Comparison of ENCODE assay signal across 9 cellular contexts in genomic region chr2:28594029-28594368, GRCh38.
A peak's percentile ranks its signal among the peaks of the same experiment; 100 is the strongest.
DNase-seq lines count a peak whose midpoint lies in the region; ATAC-seq and TF ChIP-seq lines count a peak whose summit lies in the region.
"Had no signal": no experiment of that assay in that cellular context is flagged by ENCODE, and none has a peak within 500 bp of the region (broad histone marks: within the 10 kb centered on the region; RNA-seq: fewer than 3 reads in every experiment).

No MANE protein-coding gene starts in this region.

- no peak overlapping the region for H3K4me3 ChIP-seq in transverse colon

- no peak for TF ChIP-seq EP300 in transverse colon (IDR thresholded peaks at IDR 0.05; ENCODE audit: low read depth)

- peaks cover 6% of the 10 kb centered on the region for H3K27me3 Mint-ChIP-seq in activated naive CD4-positive, alpha-beta T cell treated with anti-CD3 and anti-CD28 coated beads, Interleukin-2, amount 10 ng/mL, durations not matched to agents 7 days and 5 days
- H3K27me3 Mint-ChIP-seq in activated CD4-positive, alpha-beta memory T cell treated with anti-CD3 and anti-CD28 coated beads for 36 hours = no peaks in the 10 kb centered on the region

- H3K36me3 ChIP-seq in transverse colon = no peaks in the 10 kb centered on the region
- H3K36me3 ChIP-seq: BE2C had no signal

- no peaks in the 10 kb centered on the region for H3K9me3 ChIP-seq in transverse colon
- H3K9me3 ChIP-seq: BE2C had no signal

- WGBS in transverse colon (ENCODE audit: low coverage in 1 of 2), 2 donors = 23 to 36% methylated on average over 10 to 12 of the region's 12 CpGs

- CTCF ChIA-PET in activated naive CD4-positive, alpha-beta T cell treated with anti-CD3 and anti-CD28 coated beads, Interleukin-2, amount 10 ng/mL, durations not matched to agents 7 days and 5 days (lab: Charles Lee) = interaction anchor here (0.6 to 6.4 kb wide), 40 partner anchors 10 to 343 kb away, joined by 3 to 108 read pairs (median 4); partner anchors contain the start of genes PPP1CB, SPDYA and TRMT61B
- CTCF ChIA-PET in activated CD4-positive, alpha-beta memory T cell treated with anti-CD3 and anti-CD28 coated beads for 36 hours (lab: Charles Lee) = interaction anchor here (0.5 to 5.7 kb wide), 55 partner anchors 9 to 1319 kb away, joined by 3 to 126 read pairs (median 7); partner anchors contain the start of genes PPP1CB, SPDYA and TRMT61B

- POLR2A ChIA-PET in activated CD4-positive, alpha-beta memory T cell treated with anti-CD3 and anti-CD28 coated beads for 36 hours (lab: Charles Lee) = interaction anchor here (0.7 to 1.6 kb wide), 6 partner anchors 18 to 162 kb away, joined by 3 to 7 read pairs (median 6); partner anchors contain the start of gene PPP1CB

- no peaks in the 10 kb centered on the region for H3K27me3 ChIP-seq in transverse colon
- H3K27me3 ChIP-seq: BE2C had no signal

- in situ Hi-C loops in transverse colon (cut with MboI; ENCODE audit: low pct_ligation_motif_present in 1 of 4, low pct_unique_long_range_greater_than_20kb in 1 of 4, low sequenced_read_pairs in 3 of 4) = loop anchor here in 3 of 4 donors (10.0 to 25.0 kb wide), 3 partner anchors 161 to 618 kb away; partner anchors contain the start of genes PPP1CB (in 3 of the 3) and WDR43 (in 1 of the 3)

- intact Hi-C loops in activated CD4-positive, alpha-beta memory T cell treated with anti-CD3 and anti-CD28 coated beads for 36 hours (cut with micrococcal nuclease) = loop anchor here (1.0 to 2.0 kb wide), 5 partner anchors 27 to 159 kb away; no protein-coding TSS in a partner anchor
- intact Hi-C loops in left colon (cut with DNase I, micrococcal nuclease) = loop anchor here in 1 of 2 donors (10.0 kb wide), 1 partner anchor 161 kb away; the partner anchor contains the start of gene PPP1CB
- intact Hi-C loops in transverse colon (cut with DNase I; ENCODE audit: low total_unique reads) = loop anchor here (2.0 to 5.0 kb wide), 2 partner anchors 68 to 159 kb away; no protein-coding TSS in a partner anchor

- H3K4me3 Mint-ChIP-seq in activated naive CD4-positive, alpha-beta T cell treated with anti-CD3 and anti-CD28 coated beads, Interleukin-2, amount 10 ng/mL, durations not matched to agents 7 days and 5 days = no peak overlapping the region
- peak overlapping the region; percentile 23 for H3K4me3 Mint-ChIP-seq in activated CD4-positive, alpha-beta memory T cell treated with anti-CD3 and anti-CD28 coated beads for 36 hours

- TF ChIP-seq POLR2A in transverse colon (IDR thresholded peaks at IDR 0.05) = no peak

- no peak for TF ChIP-seq CTCF in transverse colon (IDR thresholded peaks at IDR 0.05)

- H3K27ac Mint-ChIP-seq in activated naive CD4-positive, alpha-beta T cell treated with anti-CD3 and anti-CD28 coated beads, Interleukin-2, amount 10 ng/mL, durations not matched to agents 7 days and 5 days = peak overlapping the region; percentile 70
- peak overlapping the region; percentile 55 for H3K27ac Mint-ChIP-seq in activated CD4-positive, alpha-beta memory T cell treated with anti-CD3 and anti-CD28 coated beads for 36 hours

- peaks cover 14 to 22% (median 16%) of the 10 kb centered on the region in 4 donors for H3K4me1 ChIP-seq in transverse colon

- H3K4me1 Mint-ChIP-seq in activated naive CD4-positive, alpha-beta T cell treated with anti-CD3 and anti-CD28 coated beads, Interleukin-2, amount 10 ng/mL, durations not matched to agents 7 days and 5 days = peaks cover 46% of the 10 kb centered on the region
- H3K4me1 Mint-ChIP-seq in activated CD4-positive, alpha-beta memory T cell treated with anti-CD3 and anti-CD28 coated beads for 36 hours (ENCODE audit: low read depth) = peaks cover 15% of the 10 kb centered on the region

- peak overlapping the region; percentile 78 to 88 (median 83) for H3K27ac ChIP-seq in transverse colon

- peaks cover 24% of the 10 kb centered on the region for H3K36me3 Mint-ChIP-seq in activated naive CD4-positive, alpha-beta T cell treated with anti-CD3 and anti-CD28 coated beads, Interleukin-2, amount 10 ng/mL, durations not matched to agents 7 days and 5 days
- H3K36me3 Mint-ChIP-seq in activated CD4-positive, alpha-beta memory T cell treated with anti-CD3 and anti-CD28 coated beads for 36 hours = no peaks in the 10 kb centered on the region

- no peaks in the 10 kb centered on the region for H3K9me3 Mint-ChIP-seq in activated naive CD4-positive, alpha-beta T cell treated with anti-CD3 and anti-CD28 coated beads, Interleukin-2, amount 10 ng/mL, durations not matched to agents 7 days and 5 days
- no peaks in the 10 kb centered on the region for H3K9me3 Mint-ChIP-seq in activated CD4-positive, alpha-beta memory T cell treated with anti-CD3 and anti-CD28 coated beads for 36 hours

- DNase-seq in activated naive CD4-positive, alpha-beta T cell treated with anti-CD3 and anti-CD28 coated beads, Interleukin-2, amount 10 ng/mL, durations not matched to agents 7 days and 5 days = no peak
- DNase-seq in activated naive CD4-positive, alpha-beta T cell treated with anti-CD3 and anti-CD28 coated beads, Interleukin-2, amount 50 U/mL, for 16 hours = no peak
- no peak for DNase-seq in activated CD4-positive, alpha-beta memory T cell treated with anti-CD3 and anti-CD28 coated beads for 36 hours
- DNase-seq in left colon (no peak), transverse colon (no peak), NCI-H510A treated with DMSO at 0.1 percent for 48 hours (lab: John Stamatoyannopoulos, UW) (no peak), NCI-H345 treated with DMSO at 0.1 percent for 48 hours (lab: John Stamatoyannopoulos, UW; ENCODE audit: unreplicated experiment) (no peak), kidney glomerular epithelial cell (lab: John Stamatoyannopoulos, UW) (no peak)

- peak; percentile 15 for ATAC-seq in left colon
